8 cellular contexts compared by ENCODE assay signal in the genomic region with DNA sequence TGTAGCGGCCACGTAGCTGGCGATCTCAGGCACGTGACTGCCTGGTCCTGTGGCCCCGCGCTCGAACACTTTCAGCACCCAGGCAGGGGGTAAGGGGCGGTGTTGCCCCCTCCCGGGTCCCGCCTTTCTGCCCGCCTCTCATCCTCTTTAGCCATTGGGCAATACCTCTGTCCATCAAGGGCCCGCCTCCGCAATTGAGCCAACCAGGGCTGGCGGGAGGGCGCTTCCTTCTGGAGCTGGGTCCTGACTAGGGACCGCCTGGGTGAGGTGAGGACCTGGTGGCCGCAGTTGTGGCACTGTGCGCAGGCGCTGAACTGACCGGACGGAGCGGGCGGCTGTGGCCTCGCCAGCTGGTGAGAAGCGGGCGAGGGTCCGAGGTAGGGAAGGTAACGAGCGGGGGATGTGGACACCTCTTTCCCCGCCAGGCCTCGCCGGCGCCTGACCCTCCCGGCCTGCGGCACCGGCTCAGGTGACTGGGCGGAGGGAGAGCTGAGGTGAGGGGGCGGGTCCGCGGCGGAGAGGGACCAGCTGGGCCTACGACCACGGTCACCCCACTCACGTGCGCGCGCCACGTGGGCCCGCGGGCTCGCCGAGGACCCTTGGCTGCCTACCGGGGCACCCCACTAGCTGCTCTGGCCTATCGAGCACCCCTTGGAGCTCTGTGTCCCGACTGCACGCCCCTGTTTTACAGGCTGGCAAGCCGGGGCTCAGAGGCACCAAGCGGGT. TPM values are rescaled to one million over a fixed set of nuclear protein-coding genes. Genes with fewer than 3 reads are reported as not detected.
DNase-seq lines count a peak whose midpoint lies in the region; ATAC-seq and TF ChIP-seq lines count a peak whose summit lies in the region.

A gene with protein sequence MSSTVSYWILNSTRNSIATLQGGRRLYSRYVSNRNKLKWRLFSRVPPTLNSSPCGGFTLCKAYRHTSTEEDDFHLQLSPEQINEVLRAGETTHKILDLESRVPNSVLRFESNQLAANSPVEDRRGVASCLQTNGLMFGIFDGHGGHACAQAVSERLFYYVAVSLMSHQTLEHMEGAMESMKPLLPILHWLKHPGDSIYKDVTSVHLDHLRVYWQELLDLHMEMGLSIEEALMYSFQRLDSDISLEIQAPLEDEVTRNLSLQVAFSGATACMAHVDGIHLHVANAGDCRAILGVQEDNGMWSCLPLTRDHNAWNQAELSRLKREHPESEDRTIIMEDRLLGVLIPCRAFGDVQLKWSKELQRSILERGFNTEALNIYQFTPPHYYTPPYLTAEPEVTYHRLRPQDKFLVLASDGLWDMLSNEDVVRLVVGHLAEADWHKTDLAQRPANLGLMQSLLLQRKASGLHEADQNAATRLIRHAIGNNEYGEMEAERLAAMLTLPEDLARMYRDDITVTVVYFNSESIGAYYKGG (plus strand): TSS at position 228 of the 726 bp plus-strand sequence. CDS start 3,770 bp downstream, outside the sequence.

- peak within 1 kb of the TSS; percentile 92 for H2AFZ ChIP-seq in OCI-LY3 (ENCODE audit: low read depth, low read length)

- H3K9me3 ChIP-seq in HUES64 (ENCODE audit: insufficient read depth, low read depth, low read length): no peaks in the 10 kb centered on the region
- no peaks in the 10 kb centered on the region for H3K9me3 ChIP-seq in OCI-LY3 (ENCODE audit: insufficient read depth, low read length)
- H3K9me3 ChIP-seq in mononuclear cell (ENCODE audit: low read depth, low read length): no peaks in the 10 kb centered on the region

- no peak within 1 kb of the TSS for H3K27ac ChIP-seq in HUES64 (ENCODE audit: low read depth, low read length)
- H3K27ac ChIP-seq in OCI-LY3 (ENCODE audit: low read length): 0 out of 2 replicates have a peak within 1 kb of the TSS, but pooled peaks have one; percentile 12

- TF ChIP-seq CTCF in OCI-LY3 (IDR thresholded peaks at IDR 0.05; ENCODE audit: low read depth, low read length): no peak

- peak within 1 kb of the TSS; percentile 81 for H3K4me2 ChIP-seq in OCI-LY3 (ENCODE audit: low read length)

- WGBS in HUES64: under 1% methylated on average over 58 of the region's 58 CpGs

- peaks cover 14% of the 10 kb centered on the region for H3K36me3 ChIP-seq in HUES64 (ENCODE audit: insufficient read depth, low read length)
- H3K36me3 ChIP-seq in OCI-LY3 (replicated peaks; ENCODE audit: low read depth, low read length): peaks cover 15% of the 10 kb centered on the region

- ATAC-seq in GM21515 (IDR thresholded peaks at IDR 0.05; ENCODE audit: unreplicated experiment): peak; percentile 92

- peak within 1 kb of the TSS; percentile 73 for H3K4me3 ChIP-seq in HUES64 (ENCODE audit: low read length)
- peak within 1 kb of the TSS; percentile 85 for H3K4me3 ChIP-seq in OCI-LY3 (ENCODE audit: low read length)
- H3K4me3 ChIP-seq in mononuclear cell (ENCODE audit: low read length): peak within 1 kb of the TSS; percentile 75

- H3K4me1 ChIP-seq in HUES64 (ENCODE audit: insufficient read depth, low read length): peaks cover 10% of the 10 kb centered on the region; the same call in 1 of the 2 replicates
- H3K4me1 ChIP-seq in OCI-LY3 (ENCODE audit: low read length): peaks cover 18% of the 10 kb centered on the region
- H3K4me1 ChIP-seq in mononuclear cell (ENCODE audit: insufficient read depth, low read length): peaks cover 30% of the 10 kb centered on the region

- H3K9ac ChIP-seq in HUES64 (ENCODE audit: low read depth, low read length): peak within 1 kb of the TSS; percentile 67
- peak within 1 kb of the TSS; percentile 72 for H3K9ac ChIP-seq in OCI-LY3 (ENCODE audit: low read length)

- peaks cover 2% of the 10 kb centered on the region; the same call in 1 of the 2 replicates for H3K27me3 ChIP-seq in HUES64 (ENCODE audit: insufficient read depth, low read length)
- no peaks in the 10 kb centered on the region for H3K27me3 ChIP-seq in OCI-LY3 (ENCODE audit: low read depth, low read length)
- H3K27me3 ChIP-seq in mononuclear cell (ENCODE audit: insufficient read depth, low read length): peaks cover 2% of the 10 kb centered on the region

- 0 out of 2 replicates have a peak, but pooled peaks cover 3% of the 10 kb centered on the region for H4K20me1 ChIP-seq in OCI-LY3 (ENCODE audit: insufficient read depth, low read length)

- DNase-seq in DMS 273 treated with DMSO at 0.1 percent for 48 hours (lab: John Stamatoyannopoulos, UW) (peak; percentile 87), activated T-cell treated with anti-CD3 and anti-CD28 coated beads for 24 hours (ENCODE audit: low read depth) (peak; percentile 87), epidermal melanocyte (ENCODE audit: insufficient read length, low spot score) (peak; percentile 63)
- peak; percentile 85 to 90 for DNase-seq in stimulated activated CD8-positive, alpha-beta memory T cell treated with anti-CD3 and anti-CD28 coated beads, Interleukin-2, amount 100 ng/mL, for 48 hours (ENCODE audit: low read depth in 2 of 2)

- H3K79me2 ChIP-seq in OCI-LY3 (ENCODE audit: low read length): peaks cover 21% of the 10 kb centered on the region

RNA-seq across cellular contexts. Expression of the gene that starts here (rescaled TPM):
- polyA plus RNA-seq in HUES64 (2013, experiment 1 of 2): 11.3 TPM
- polyA plus RNA-seq in HUES64 (2013, experiment 2 of 2): 13.8 TPM
- total RNA-seq in mononuclear cell: 4.0 TPM
